Comparison of ENCODE assay signal across 1 cellular context in the genomic region with DNA sequence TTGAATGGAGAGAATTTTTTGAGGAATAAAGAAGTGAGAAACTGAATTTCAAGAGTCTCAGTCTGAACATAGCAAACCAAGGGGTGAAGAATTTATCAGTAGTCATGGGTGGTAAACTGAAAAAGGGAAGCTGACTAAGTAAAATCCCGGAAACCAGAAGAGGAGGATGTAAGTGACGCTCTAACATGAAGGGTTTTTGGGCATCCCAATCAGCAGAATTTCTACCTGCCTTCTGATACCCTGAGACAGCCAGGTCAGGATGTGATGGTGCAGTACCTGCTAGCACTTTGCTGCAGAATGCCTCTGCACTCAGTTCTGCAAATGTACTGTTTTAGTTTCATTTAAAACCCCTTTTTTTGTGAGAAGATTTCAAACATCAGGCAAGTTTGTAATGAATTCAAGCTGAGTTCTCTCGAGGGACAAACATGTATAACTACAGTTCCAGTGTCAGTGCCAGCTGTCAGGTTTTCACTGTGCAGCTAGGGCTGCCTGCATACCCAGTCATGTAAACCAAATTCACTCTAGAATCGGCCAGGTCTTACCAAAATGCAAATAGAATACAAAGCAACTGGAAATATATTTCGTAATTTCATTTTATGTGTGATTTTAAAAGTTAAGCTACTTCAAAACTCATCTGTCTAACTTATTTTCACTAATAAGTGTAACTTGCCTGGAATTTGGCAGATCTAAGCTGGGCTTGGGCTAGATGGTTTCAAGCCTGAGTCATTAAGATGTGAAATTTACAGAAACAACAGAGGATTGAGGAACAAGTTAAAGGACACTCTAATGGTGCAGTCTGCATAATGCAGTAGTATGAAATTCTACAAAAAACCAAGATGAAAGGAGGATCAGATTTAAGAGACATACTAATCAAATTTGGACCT.
TF ChIP-seq lines count a peak whose summit lies in the region.

No MANE protein-coding gene starts in this region.

TF ChIP-seq in H1, 55 proteins besides CTCF, POLR2A, EP300 and RAD21 (continued from another document):
- TF ChIP-seq CHD7 (IDR thresholded peaks at IDR 0.05; ENCODE audit: insufficient replicate concordance, low read length), result no peak
- no peak for TF ChIP-seq SP2 (IDR thresholded peaks at IDR 0.05; ENCODE audit: low read length)
